In genomic region chrX:65821721-65822496, GRCh38 we compare ENCODE assay signal across 8 cellular contexts.
DNase-seq lines count a peak whose midpoint lies in the region; ATAC-seq and TF ChIP-seq lines count a peak whose summit lies in the region.

No MANE protein-coding gene starts in this region.

- TF ChIP-seq POLR2A in upper lobe of left lung (IDR thresholded peaks at IDR 0.05) = no peak

- peaks cover 0 to 5% (median 0%) of the 10 kb centered on the region in 4 donors for H3K27me3 ChIP-seq in upper lobe of left lung

- H3K27ac ChIP-seq in upper lobe of left lung = peak overlapping the region in 1 of 4 donors; percentile 49

- H3K36me3 ChIP-seq in upper lobe of left lung = no peaks in the 10 kb centered on the region

- H3K27me3 Mint-ChIP-seq in naive B cell = peaks cover 0 to 5% (median 0%) of the 10 kb centered on the region in 3 donors

- H3K9me3 Mint-ChIP-seq in activated naive CD4-positive, alpha-beta T cell treated with anti-CD3 and anti-CD28 coated beads, Interleukin-2, amount 50 U/mL, for 72 hours = no peaks in the 10 kb centered on the region
- peaks cover 0 to 4% (median 0%) of the 10 kb centered on the region in 7 donors for H3K9me3 Mint-ChIP-seq in naive B cell

- WGBS in upper lobe of left lung, 2 donors = 10 to 55% methylated on average over 12 to 45 of the region's 48 CpGs

- H3K36me3 Mint-ChIP-seq in activated naive CD4-positive, alpha-beta T cell treated with anti-CD3 and anti-CD28 coated beads, Interleukin-2, amount 50 U/mL, for 72 hours = peaks cover 0 to 7% of the 10 kb centered on the region in 2 donors
- H3K36me3 Mint-ChIP-seq in naive B cell = no peaks in the 10 kb centered on the region

- ATAC-seq in GM21423 (IDR thresholded peaks at IDR 0.05; ENCODE audit: unreplicated experiment) (peak; percentile 68), naive B cell (ENCODE audit: low read depth in 2 of 2) (peak; percentile 72 to 77), upper lobe of left lung (ENCODE audit: low FRiP score in 2 of 2) (peak in 1 of 2 donors; percentile 24)
- peak; percentile 66 to 91 for ATAC-seq in activated naive CD4-positive, alpha-beta T cell treated with anti-CD3 and anti-CD28 coated beads, Interleukin-2, amount 50 U/mL, for 72 hours

- TF ChIP-seq CTCF in upper lobe of left lung (IDR thresholded peaks at IDR 0.05) = no peak

- peak overlapping the region in 1 of 2 donors; percentile 67 for H3K27ac Mint-ChIP-seq in activated naive CD4-positive, alpha-beta T cell treated with anti-CD3 and anti-CD28 coated beads, Interleukin-2, amount 50 U/mL, for 72 hours
- H3K27ac Mint-ChIP-seq in naive B cell = peak overlapping the region; percentile 29 to 90 (median 48)

- H3K4me1 ChIP-seq in upper lobe of left lung = no peaks in the 10 kb centered on the region

- DNase-seq in NOMO-1 (lab: John Stamatoyannopoulos, UW; ENCODE audit: unreplicated experiment in 2 of 2) (peak; percentile 11 to 61), naive B cell (peak; percentile 21), upper lobe of left lung (peak; percentile 30 to 88), pons (ENCODE audit: low spot score) (no peak), COLO829 (ENCODE audit: low spot score) (no peak), GF-D8 (lab: John Stamatoyannopoulos, UW) (no peak)
- peak; percentile 19 to 54 for DNase-seq in activated naive CD4-positive, alpha-beta T cell treated with anti-CD3 and anti-CD28 coated beads, Interleukin-2, amount 50 U/mL, for 72 hours (ENCODE audit: low spot score in 2 of 2)

- peak overlapping the region; percentile 76 to 89 (median 83) for H3K4me3 Mint-ChIP-seq in naive B cell

- H3K4me3 ChIP-seq in upper lobe of left lung = peak overlapping the region in 3 of 4 donors; percentile 28 to 52 (median 41)

- H3K4me1 Mint-ChIP-seq in naive B cell = peaks cover 4 to 10% (median 8%) of the 10 kb centered on the region in 3 donors

- TF ChIP-seq EP300 in upper lobe of left lung (IDR thresholded peaks at IDR 0.05) = no peak

- no peaks in the 10 kb centered on the region for H3K9me3 ChIP-seq in upper lobe of left lung

Comparison
In these comparisons a context has a peak if more than half of its experiments do, and no peak if none do; other contexts are left out.
1. DNase-seq: peak in NOMO-1 (2 of 2), activated naive CD4-positive, alpha-beta T cell treated with anti-CD3 and anti-CD28 coated beads, Interleukin-2, amount 50 U/mL, for 72 hours (2 of 2), naive B cell (single experiment) and upper lobe of left lung (2 of 2); none in pons (single experiment), COLO829 (single experiment) and GF-D8 (single experiment).